26 cellular contexts compared by ENCODE assay signal in genomic region chr1:12206238-12206637, GRCh38. TPM values are rescaled to one million over a fixed set of nuclear protein-coding genes. Genes with fewer than 3 reads are reported as not detected.
DNase-seq lines count a peak whose midpoint lies in the region; ATAC-seq and TF ChIP-seq lines count a peak whose summit lies in the region.
"Had no signal": no experiment of that assay in that cellular context is flagged by ENCODE, and none has a peak within 500 bp of the region (broad histone marks: within the 10 kb centered on the region; RNA-seq: fewer than 3 reads in every experiment).

No MANE protein-coding gene starts in this region.

- intact Hi-C loops in activated naive CD4-positive, alpha-beta T cell treated with anti-CD3 and anti-CD28 coated beads for 36 hours (cut with micrococcal nuclease): no loop called here

- POLR2A ChIA-PET in WTC11 (lab: Charles Lee) (no interaction called here), HEK293T (lab: Yijun Ruan, JAX) (no interaction called here)

- CTCF ChIA-PET in activated naive CD4-positive, alpha-beta T cell treated with anti-CD3 and anti-CD28 coated beads for 36 hours (lab: Charles Lee): interaction anchor here (13.7 kb wide), 1 partner anchor 84 kb away, joined by 301 read pairs; no protein-coding TSS in a partner anchor
- CTCF ChIA-PET in WTC11 (lab: Charles Lee): interaction anchor here (1.1 to 17.1 kb wide), 3 partner anchors 9 to 100 kb away, joined by 4 to 325 read pairs (median 20); no protein-coding TSS in a partner anchor
- CTCF ChIA-PET in HEK293T (lab: Yijun Ruan, JAX): interaction anchor here (7.7 kb wide), 1 partner anchor 81 kb away, joined by 72 read pairs; no protein-coding TSS in a partner anchor

- no peaks in the 10 kb centered on the region for H3K27me3 Mint-ChIP-seq in activated naive CD4-positive, alpha-beta T cell treated with anti-CD3 and anti-CD28 coated beads for 36 hours (ENCODE audit: low read depth)
- no peaks in the 10 kb centered on the region for H3K27me3 Mint-ChIP-seq in WTC11 (ENCODE audit: low read depth)
- H3K27me3 Mint-ChIP-seq in effector memory CD8-positive, alpha-beta T cell: no peaks in the 10 kb centered on the region
- H3K27me3 Mint-ChIP-seq in stimulated activated naive B cell treated with anti-CD40 and anti-IgM and Interleukin-4, amounts not matched to agents 10 μg/mL and 1 μg/mL and 100 μg/mL, for 72 hours: no peaks in the 10 kb centered on the region
- H3K27me3 Mint-ChIP-seq: stimulated activated naive CD8-positive, alpha-beta T cell treated with anti-CD3 and anti-CD28 coated beads, Interleukin-15, amount 100 ng/mL, for 72 hours had no signal

- no peak for ATAC-seq in WTC11
- ATAC-seq in effector memory CD8-positive, alpha-beta T cell (replicated peaks): no peak
- no peak for ATAC-seq in stimulated activated naive B cell treated with anti-CD40 and anti-IgM and Interleukin-4, amounts not matched to agents 10 μg/mL and 1 μg/mL and 100 μg/mL, for 72 hours (replicated peaks)
- ATAC-seq: activated CD4-positive, CD25-positive, alpha-beta regulatory T cell treated with anti-CD3 and anti-CD28 coated beads, Interleukin-2, amount 50 U/mL, for 24 hours; gastrocnemius medialis; left colon; Panc1; stimulated activated naive CD8-positive, alpha-beta T cell treated with anti-CD3 and anti-CD28 coated beads, Interleukin-15, amount 100 ng/mL, for 72 hours had no signal

- TF ChIP-seq CTCF in WTC11 (IDR thresholded peaks at IDR 0.05): no peak

- peak overlapping the region; percentile 28 for H3K27ac Mint-ChIP-seq in activated naive CD4-positive, alpha-beta T cell treated with anti-CD3 and anti-CD28 coated beads for 36 hours
- no peak overlapping the region for H3K27ac Mint-ChIP-seq in WTC11
- H3K27ac Mint-ChIP-seq in effector memory CD8-positive, alpha-beta T cell: peak overlapping the region; percentile 94
- H3K27ac Mint-ChIP-seq in stimulated activated naive B cell treated with anti-CD40 and anti-IgM and Interleukin-4, amounts not matched to agents 10 μg/mL and 1 μg/mL and 100 μg/mL, for 72 hours: peak overlapping the region; percentile 83

- no peaks in the 10 kb centered on the region for H3K9me3 Mint-ChIP-seq in activated naive CD4-positive, alpha-beta T cell treated with anti-CD3 and anti-CD28 coated beads for 36 hours
- no peaks in the 10 kb centered on the region for H3K9me3 Mint-ChIP-seq in WTC11
- no peaks in the 10 kb centered on the region for H3K9me3 Mint-ChIP-seq in effector memory CD8-positive, alpha-beta T cell
- no peaks in the 10 kb centered on the region for H3K9me3 Mint-ChIP-seq in stimulated activated naive B cell treated with anti-CD40 and anti-IgM and Interleukin-4, amounts not matched to agents 10 μg/mL and 1 μg/mL and 100 μg/mL, for 72 hours
- H3K9me3 Mint-ChIP-seq: stimulated activated naive CD8-positive, alpha-beta T cell treated with anti-CD3 and anti-CD28 coated beads, Interleukin-15, amount 100 ng/mL, for 72 hours had no signal

- H3K4me1 Mint-ChIP-seq in activated naive CD4-positive, alpha-beta T cell treated with anti-CD3 and anti-CD28 coated beads for 36 hours (ENCODE audit: low read depth): peaks cover 63% of the 10 kb centered on the region
- peaks cover 38% of the 10 kb centered on the region for H3K4me1 Mint-ChIP-seq in WTC11
- H3K4me1 Mint-ChIP-seq in effector memory CD8-positive, alpha-beta T cell (ENCODE audit: low read depth in 2 of 2): peaks cover 67 to 68% of the 10 kb centered on the region in 2 donors
- peaks cover 56 to 74% of the 10 kb centered on the region in 2 donors for H3K4me1 Mint-ChIP-seq in stimulated activated naive B cell treated with anti-CD40 and anti-IgM and Interleukin-4, amounts not matched to agents 10 μg/mL and 1 μg/mL and 100 μg/mL, for 72 hours

- no peak overlapping the region for H3K4me3 Mint-ChIP-seq in activated naive CD4-positive, alpha-beta T cell treated with anti-CD3 and anti-CD28 coated beads for 36 hours
- no peak overlapping the region for H3K4me3 Mint-ChIP-seq in WTC11
- H3K4me3 Mint-ChIP-seq in effector memory CD8-positive, alpha-beta T cell: no peak overlapping the region
- H3K4me3 Mint-ChIP-seq in stimulated activated naive B cell treated with anti-CD40 and anti-IgM and Interleukin-4, amounts not matched to agents 10 μg/mL and 1 μg/mL and 100 μg/mL, for 72 hours: no peak overlapping the region
- H3K4me3 Mint-ChIP-seq: stimulated activated naive CD8-positive, alpha-beta T cell treated with anti-CD3 and anti-CD28 coated beads, Interleukin-15, amount 100 ng/mL, for 72 hours had no signal

- peaks cover 17% of the 10 kb centered on the region for H3K36me3 Mint-ChIP-seq in activated naive CD4-positive, alpha-beta T cell treated with anti-CD3 and anti-CD28 coated beads for 36 hours (ENCODE audit: low read depth)
- no peaks in the 10 kb centered on the region for H3K36me3 Mint-ChIP-seq in WTC11
- H3K36me3 Mint-ChIP-seq in effector memory CD8-positive, alpha-beta T cell (ENCODE audit: insufficient read depth): peaks cover 62% of the 10 kb centered on the region
- H3K36me3 Mint-ChIP-seq in stimulated activated naive B cell treated with anti-CD40 and anti-IgM and Interleukin-4, amounts not matched to agents 10 μg/mL and 1 μg/mL and 100 μg/mL, for 72 hours: peaks cover 61 to 63% of the 10 kb centered on the region in 2 donors
- H3K36me3 Mint-ChIP-seq: brain had no signal

- DNase-seq in activated naive CD4-positive, alpha-beta T cell treated with anti-CD3 and anti-CD28 coated beads for 36 hours: no peak
- no peak for DNase-seq in activated naive CD4-positive, alpha-beta T cell (lab: John Stamatoyannopoulos, UW)
- DNase-seq in WTC11 (ENCODE audit: low spot score) (no peak), HEK293T (ENCODE audit: extremely low spot score) (no peak), mucosa of gallbladder (ENCODE audit: low spot score) (no peak)
- DNase-seq in effector memory CD8-positive, alpha-beta T cell: no peak
- no peak for DNase-seq in stimulated activated naive B cell treated with anti-CD40 and anti-IgM and Interleukin-4, amounts not matched to agents 10 μg/mL and 1 μg/mL and 100 μg/mL, for 72 hours
- DNase-seq: ACHN; BE2C; COR-L47; DND-41; dorsolateral prefrontal cortex; gastrocnemius medialis; KG1; left colon; MG63; NCI-H2029; NCI-H526 treated with DMSO at 0.1 percent for 48 hours; SHP77 treated with DMSO at 0.1 percent for 48 hours; sigmoid colon; stimulated activated CD4-positive, alpha-beta T cell treated with anti-CD3 and anti-CD28 coated beads, Interleukin-4, amount 100 ng/mL, for 4 hours; stimulated activated naive CD8-positive, alpha-beta T cell treated with anti-CD3 and anti-CD28 coated beads, Interleukin-15, amount 100 ng/mL, for 72 hours; thyroid gland had no signal

TF ChIP-seq in WTC11, 78 proteins besides CTCF, POLR2A, EP300 and RAD21:
- TF ChIP-seq ZNF121 (CRISPR knock-in tag; IDR thresholded peaks at IDR 0.05) (peak; percentile 66; the same call in 1 of the 2 replicates), MYBL2 (CRISPR knock-in tag; IDR thresholded peaks at IDR 0.05) (no peak)

TF ChIP-seq in HEK293T, 16 proteins besides CTCF, POLR2A, EP300 and RAD21:
- TF ChIP-seq FOXA1 (IDR thresholded peaks at IDR 0.05) (no peak), FOXM1 (IDR thresholded peaks at IDR 0.05; ENCODE audit: borderline replicate concordance) (no peak), HDGF (IDR thresholded peaks at IDR 0.05; ENCODE audit: borderline replicate concordance) (no peak), FOXK2 (IDR thresholded peaks at IDR 0.05) (no peak), PKNOX1 (IDR thresholded peaks at IDR 0.05) (no peak), TARDBP (IDR thresholded peaks at IDR 0.05) (no peak), BHLHE40 (IDR thresholded peaks at IDR 0.05; ENCODE audit: borderline replicate concordance) (no peak), SP1 (IDR thresholded peaks at IDR 0.05) (no peak), ZNF384 (IDR thresholded peaks at IDR 0.05) (no peak), L3MBTL2 (conservative IDR thresholded peaks at IDR 0.05) (no peak), ELF4 (IDR thresholded peaks at IDR 0.05) (no peak), SUZ12 (IDR thresholded peaks at IDR 0.05) (no peak), LEF1 (IDR thresholded peaks at IDR 0.05; ENCODE audit: borderline replicate concordance) (no peak), ARNT (IDR thresholded peaks at IDR 0.05) (no peak), CTBP1 (IDR thresholded peaks at IDR 0.05; ENCODE audit: borderline replicate concordance) (no peak)

RNA-seq across cellular contexts. Expression of gene VPS13D, which starts 23.6 kb away (rescaled TPM):
- total RNA-seq in activated naive CD4-positive, alpha-beta T cell treated with anti-CD3 and anti-CD28 coated beads for 36 hours: 10 to 100 TPM; 20.0 to 23.3 TPM
- total RNA-seq in WTC11 (2021) (22.1 to 29.0 TPM (median 27.5 TPM) in 3 replicates), mucosa of gallbladder (69.0 TPM)

RNA-seq across cellular contexts. Expression of gene TNFRSF1B, which starts 39.4 kb away (rescaled TPM):
- 10 to 100 TPM; 69.4 to 75.7 TPM for total RNA-seq in activated naive CD4-positive, alpha-beta T cell treated with anti-CD3 and anti-CD28 coated beads for 36 hours
- total RNA-seq in WTC11 (2021) (1.6 to 2.7 TPM (median 2.1 TPM) in 3 replicates), mucosa of gallbladder (50.4 TPM)

Comparison
In these comparisons a context has a peak if more than half of its experiments do, and no peak if none do; other contexts are left out.
1. RNA of gene TNFRSF1B, which starts 39.4 kb away (total RNA-seq): 69.4 to 75.7 TPM in activated naive CD4-positive, alpha-beta T cell treated with anti-CD3 and anti-CD28 coated beads for 36 hours and 50.4 TPM in mucosa of gallbladder (single experiment); 1.6 to 2.7 TPM in WTC11; every median in the first group is over 10 times any median in the second.